Comparison of ENCODE assay signal across 1 cellular context in genomic region chr5:134440185-134440755, GRCh38.
TF ChIP-seq lines count a peak whose summit lies in the region.

No MANE protein-coding gene starts in this region.

TF ChIP-seq in WTC11, 78 proteins besides CTCF, POLR2A, EP300 and RAD21 (continued from another document):
- TF ChIP-seq ZSCAN18 (CRISPR knock-in tag; IDR thresholded peaks at IDR 0.05) (no peak), USF1 (CRISPR knock-in tag; IDR thresholded peaks at IDR 0.05) (no peak), ZNF281 (CRISPR knock-in tag; IDR thresholded peaks at IDR 0.05) (no peak), SP1 (CRISPR knock-in tag; conservative IDR thresholded peaks at IDR 0.05) (no peak)
